8 cellular contexts compared by ENCODE assay signal in the genomic region with DNA sequence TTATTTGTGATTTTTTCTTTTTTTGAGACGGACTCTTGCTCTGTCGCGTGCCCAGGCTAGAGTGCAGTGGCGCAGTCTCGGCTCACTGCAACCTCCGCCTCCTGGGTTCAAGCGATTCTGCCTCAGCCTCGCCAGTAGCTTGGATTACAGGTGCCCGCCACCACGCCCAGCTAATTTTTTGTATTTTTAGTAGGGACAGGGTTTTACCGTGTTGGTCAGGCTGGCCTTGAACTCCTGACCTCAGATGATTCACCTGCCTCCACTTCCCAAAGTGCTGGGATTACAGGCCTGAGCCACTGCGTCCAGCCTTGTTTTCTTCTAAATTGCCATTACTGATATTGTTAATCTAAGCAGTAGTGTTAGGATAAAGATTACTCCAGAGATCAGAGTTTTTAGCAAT. TPM values are rescaled to one million over a fixed set of nuclear protein-coding genes. Genes with fewer than 3 reads are reported as not detected.
DNase-seq lines count a peak whose midpoint lies in the region; ATAC-seq and TF ChIP-seq lines count a peak whose summit lies in the region.
"Not testable (repeated sequence)": the region's sequence is repeated elsewhere in the genome, so short reads cannot be mapped to it uniquely, and the experiment has no call there.

No MANE protein-coding gene starts in this region.

- H4K20me1 ChIP-seq in OCI-LY7 (ENCODE audit: insufficient read depth, low read length) = peaks cover 58% of the 10 kb centered on the region

- H3K9me2 ChIP-seq in OCI-LY7 (ENCODE audit: insufficient read depth, low read length) = not testable (repeated sequence)

- H3K79me2 ChIP-seq in OCI-LY7 (ENCODE audit: insufficient read depth, low read depth, low read length) = peaks cover 93% of the 10 kb centered on the region

- H3K4me1 ChIP-seq in OCI-LY7 (ENCODE audit: insufficient read depth, low read length, poor library complexity, severe bottlenecking) (peaks cover 32% of the 10 kb centered on the region), cardiac muscle cell (ENCODE audit: low read depth) (peaks cover 22% of the 10 kb centered on the region), muscle layer of colon (ENCODE audit: insufficient read depth, low read length) (peaks cover 24% of the 10 kb centered on the region), vagina (peaks cover 81% of the 10 kb centered on the region)
- not testable (repeated sequence) for H3K4me1 ChIP-seq in colonic mucosa

- peak overlapping the region in 1 of 2 donors; percentile 40 for H3K9ac ChIP-seq in colonic mucosa (ENCODE audit: low read depth in 2 of 2, low read length in 2 of 2)
- H3K9ac ChIP-seq in muscle layer of colon (ENCODE audit: low read length) = peak overlapping the region; percentile 8

- H3K27me3 ChIP-seq in colonic mucosa; cardiac muscle cell; muscle layer of colon (ENCODE audit: control insufficient read depth in 1 of 2, insufficient read depth in 2 of 2, low read length in 2 of 2); vagina: not testable (repeated sequence)

- peaks cover 22 to 44% of the 10 kb centered on the region in 2 donors for H3K36me3 Mint-ChIP-seq in activated T-cell treated with anti-CD3 and anti-CD28 coated beads, Interleukin-2, amount 50 U/mL, for 72 hours (ENCODE audit: insufficient read depth in 2 of 2)

- not testable (repeated sequence) for H2AFZ ChIP-seq in OCI-LY7 (ENCODE audit: low read length)

- intact Hi-C loops in OCI-LY7 (cut with micrococcal nuclease; ENCODE audit: unreplicated experiment) (loop anchor here (10.0 kb wide), 1 partner anchor 493 kb away; no protein-coding TSS in a partner anchor), vagina (cut with DNase I) (loop anchor here (10.0 kb wide), 1 partner anchor 47 kb away; no protein-coding TSS in a partner anchor)
- intact Hi-C loops in colonic mucosa (cut with DNase I) = not testable (repeated sequence)

- not testable (repeated sequence) for DNase-seq in GM12865 (ENCODE audit: low read depth); OCI-LY7 (ENCODE audit: low spot score); activated T-cell treated with anti-CD3 and anti-CD28 coated beads, Interleukin-2, amount 50 U/mL, for 72 hours; colonic mucosa; cardiac muscle cell (ENCODE audit: low read depth in 1 of 2, low spot score in 1 of 2); skeletal muscle cell (ENCODE audit: low read depth); vagina (ENCODE audit: extremely low spot score in 2 of 2)

- peaks cover 58% of the 10 kb centered on the region for H3K4me1 Mint-ChIP-seq in activated T-cell treated with anti-CD3 and anti-CD28 coated beads, Interleukin-2, amount 50 U/mL, for 72 hours (ENCODE audit: low read depth)

- not testable (repeated sequence) for H3K27ac ChIP-seq in OCI-LY7 (ENCODE audit: low read depth, low read length, poor library complexity, severe bottlenecking); colonic mucosa; cardiac muscle cell; muscle layer of colon (ENCODE audit: low read depth, low read length)
- peak overlapping the region; percentile 100 for H3K27ac ChIP-seq in vagina

- peak overlapping the region; percentile 87 for H3K4me3 ChIP-seq in GM12865 (ENCODE audit: low read depth, low read length)
- H3K4me3 ChIP-seq in OCI-LY7 (ENCODE audit: low read depth, low read length, poor library complexity, severe bottlenecking) = peak overlapping the region; percentile 93
- H3K4me3 ChIP-seq in colonic mucosa = peak overlapping the region; percentile 72
- H3K4me3 ChIP-seq in cardiac muscle cell = peak overlapping the region; percentile 58
- peak overlapping the region in 1 of 2 donors; percentile 41 for H3K4me3 ChIP-seq in muscle layer of colon (ENCODE audit: low read depth in 1 of 2, low read length in 2 of 2)
- peak overlapping the region; percentile 30 for H3K4me3 ChIP-seq in skeletal muscle cell (ENCODE audit: low read depth, low read length)
- H3K4me3 ChIP-seq in vagina = peak overlapping the region; percentile 36 to 92

- H3K27ac Mint-ChIP-seq in activated T-cell treated with anti-CD3 and anti-CD28 coated beads, Interleukin-2, amount 50 U/mL, for 72 hours = peak overlapping the region; percentile 92

- not testable (repeated sequence) for H3K27me3 Mint-ChIP-seq in activated T-cell treated with anti-CD3 and anti-CD28 coated beads, Interleukin-2, amount 50 U/mL, for 72 hours (ENCODE audit: low read depth)

- H3K9me3 Mint-ChIP-seq in activated T-cell treated with anti-CD3 and anti-CD28 coated beads, Interleukin-2, amount 50 U/mL, for 72 hours = not testable (repeated sequence)

- peak overlapping the region; percentile 93 to 98 for H3K4me3 Mint-ChIP-seq in activated T-cell treated with anti-CD3 and anti-CD28 coated beads, Interleukin-2, amount 50 U/mL, for 72 hours

- CTCF ChIA-PET in OCI-LY7 (lab: Charles Lee; ENCODE audit: unreplicated experiment) = not testable (repeated sequence)

- TF ChIP-seq POLR2A in vagina (IDR thresholded peaks at IDR 0.05) = not testable (repeated sequence)

- peaks cover 77% of the 10 kb centered on the region for H3K36me3 ChIP-seq in OCI-LY7 (ENCODE audit: insufficient read depth, low read length)
- not testable (repeated sequence) for H3K36me3 ChIP-seq in colonic mucosa; cardiac muscle cell; muscle layer of colon (ENCODE audit: insufficient read depth, low read length); vagina

- ATAC-seq in activated T-cell treated with anti-CD3 and anti-CD28 coated beads, Interleukin-2, amount 50 U/mL, for 72 hours (replicated peaks in 1 of 2) = not testable (repeated sequence)

- not testable (repeated sequence) for TF ChIP-seq CTCF in GM12865 (IDR thresholded peaks at IDR 0.05; ENCODE audit: insufficient read depth, low read depth, low read length, missing control alignments); OCI-LY7 (conservative IDR thresholded peaks at IDR 0.05; ENCODE audit: low read length); colonic mucosa (IDR thresholded peaks at IDR 0.05); cardiac muscle cell (IDR thresholded peaks at IDR 0.05; ENCODE audit: low read depth, low read length); vagina (IDR thresholded peaks at IDR 0.05)

- not testable (repeated sequence) for H3K9me3 ChIP-seq in OCI-LY7 (ENCODE audit: low read length); colonic mucosa; cardiac muscle cell (ENCODE audit: low read depth); muscle layer of colon (ENCODE audit: low read length); vagina

- POLR2A ChIA-PET in OCI-LY7 (lab: Charles Lee) = not testable (repeated sequence)

- H3K4me2 ChIP-seq in OCI-LY7 (ENCODE audit: low read length) = peak overlapping the region; percentile 75

- BruUV-seq in OCI-LY7 (replicated peaks; lab: Mats Ljungman, UMichigan) = not testable (repeated sequence)

RNA-seq across cellular contexts. Expression of a gene that starts 4.4 kb away (rescaled TPM):
- total RNA-seq in OCI-LY7 (2014; rRNA removed; shearing (Covaris generic)) = 77.0 and 96.6 TPM in 2 replicates
- total RNA-seq in OCI-LY7 (2022) (99.2 and 109 TPM in 2 replicates), colonic mucosa (10 to 100 TPM; 46.5 to 73.8 TPM), cardiac muscle cell (42.9 and 85.9 TPM in 2 replicates), vagina (62.6 TPM)
- total RNA-seq in activated T-cell treated with anti-CD3 and anti-CD28 coated beads, Interleukin-2, amount 50 U/mL, for 72 hours = 100 to 1,000 TPM in 1 of 2 donors, 10 to 100 TPM in 1; 95.8 to 104 TPM
- 65.3 and 79.4 TPM in 2 replicates for polyA plus RNA-seq in cardiac muscle cell
